ENCODE assay signal across 1 cellular context in genomic region chr1:29297476-29297875, GRCh38.
TF ChIP-seq lines count a peak whose summit lies in the region.

No MANE protein-coding gene starts in this region.

TF ChIP-seq in H1, 55 proteins besides CTCF, POLR2A, EP300 and RAD21 (continued from another document):
- TF ChIP-seq RXRA (IDR thresholded peaks at IDR 0.05; ENCODE audit: insufficient read depth, low read depth, low read length) (no peak), CREB1 (IDR thresholded peaks at IDR 0.05) (no peak), SUZ12 (IDR thresholded peaks at IDR 0.05; ENCODE audit: low read length) (no peak), CTBP2 (IDR thresholded peaks at IDR 0.05; ENCODE audit: borderline replicate concordance, insufficient read depth, insufficient read length, low read length) (no peak)
